ENCODE assay signal across 15 cellular contexts in genomic region chr4:150679018-150679766, GRCh38.
A peak's percentile ranks its signal among the peaks of the same experiment; 100 is the strongest.
DNase-seq lines count a peak whose midpoint lies in the region; ATAC-seq and TF ChIP-seq lines count a peak whose summit lies in the region.
"Had no signal": no experiment of that assay in that cellular context is flagged by ENCODE, and none has a peak within 500 bp of the region (broad histone marks: within the 10 kb centered on the region; RNA-seq: fewer than 3 reads in every experiment).

No MANE protein-coding gene starts in this region.

- no peak overlapping the region for H3K4me3 ChIP-seq in astrocyte of the spinal cord (ENCODE audit: low read depth, low read length)
- H3K4me3 ChIP-seq in tibial artery, result no peak overlapping the region
- H3K4me3 ChIP-seq: gastrocnemius medialis, testis had no signal

- CTCF ChIA-PET in activated CD8-positive, alpha-beta T cell treated with anti-CD3 and anti-CD28 coated beads, Interleukin-2, amount 10 ng/mL, durations not matched to agents 7 days and 5 days (lab: Charles Lee), result no interaction called here

- H3K36me3 ChIP-seq in tibial artery, result no peaks in the 10 kb centered on the region
- H3K36me3 ChIP-seq: gastrocnemius medialis had no signal

- H3K9me3 ChIP-seq in tibial artery, result no peaks in the 10 kb centered on the region
- H3K9me3 ChIP-seq: gastrocnemius medialis, testis had no signal

- TF ChIP-seq CTCF in HFFc6 (IDR thresholded peaks at IDR 0.05) (no peak), astrocyte of the spinal cord (IDR thresholded peaks at IDR 0.05; ENCODE audit: low read depth, low read length) (no peak), glutamatergic neuron (IDR thresholded peaks at IDR 0.05; ENCODE audit: partially characterized antibody, unreplicated experiment) (no peak), progenitor cell of endocrine pancreas (IDR thresholded peaks at IDR 0.05; ENCODE audit: unreplicated experiment) (no peak), tibial artery (IDR thresholded peaks at IDR 0.05) (no peak)

- H3K4me1 Mint-ChIP-seq in HFFc6 (ENCODE audit: low read depth) (peaks cover 23% of the 10 kb centered on the region), glutamatergic neuron (ENCODE audit: low read depth, unreplicated experiment) (peaks cover 23% of the 10 kb centered on the region), progenitor cell of endocrine pancreas (ENCODE audit: low read depth) (peaks cover 24% of the 10 kb centered on the region)
- no peaks in the 10 kb centered on the region for H3K4me1 Mint-ChIP-seq in activated CD8-positive, alpha-beta T cell treated with anti-CD3 and anti-CD28 coated beads, Interleukin-2, amount 10 ng/mL, durations not matched to agents 7 days and 5 days (ENCODE audit: low read depth)
- H3K4me1 Mint-ChIP-seq: activated CD4-positive, alpha-beta memory T cell treated with anti-CD3 and anti-CD28 coated beads, Interleukin-2, amount 10 ng/mL, durations not matched to agents 7 days and 5 days had no signal

- intact Hi-C loops in tibial artery (cut with DNase I; ENCODE audit: low total_unique reads), result no loop called here

- no peaks in the 10 kb centered on the region for H3K27me3 Mint-ChIP-seq in HFFc6 (ENCODE audit: insufficient read depth)
- no peaks in the 10 kb centered on the region for H3K27me3 Mint-ChIP-seq in glutamatergic neuron (ENCODE audit: unreplicated experiment)
- H3K27me3 Mint-ChIP-seq in progenitor cell of endocrine pancreas, result no peaks in the 10 kb centered on the region
- no peaks in the 10 kb centered on the region for H3K27me3 Mint-ChIP-seq in activated CD8-positive, alpha-beta T cell treated with anti-CD3 and anti-CD28 coated beads, Interleukin-2, amount 10 ng/mL, durations not matched to agents 7 days and 5 days (ENCODE audit: low read depth)
- H3K27me3 Mint-ChIP-seq: activated CD4-positive, alpha-beta memory T cell treated with anti-CD3 and anti-CD28 coated beads, Interleukin-2, amount 10 ng/mL, durations not matched to agents 7 days and 5 days; CD4-positive, alpha-beta T cell had no signal

- POLR2A ChIA-PET in activated CD8-positive, alpha-beta T cell treated with anti-CD3 and anti-CD28 coated beads, Interleukin-2, amount 10 ng/mL, durations not matched to agents 7 days and 5 days (lab: Charles Lee), result no interaction called here

- in situ Hi-C loops in astrocyte of the spinal cord (cut with HindIII; ENCODE audit: low sequenced_read_pairs), result no loop called here

- no peak for DNase-seq in HFFc6
- DNase-seq in astrocyte of the spinal cord (ENCODE audit: low read depth, low spot score), result peak; percentile 14
- no peak for DNase-seq in glutamatergic neuron
- DNase-seq in progenitor cell of endocrine pancreas (ENCODE audit: low spot score, unreplicated experiment), result no peak
- no peak for DNase-seq in tibial artery
- no peak for DNase-seq in activated CD8-positive, alpha-beta T cell treated with anti-CD3 and anti-CD28 coated beads, Interleukin-2, amount 10 ng/mL, durations not matched to agents 7 days and 5 days
- DNase-seq in ecto neural progenitor cell (ENCODE audit: low spot score), result no peak
- DNase-seq: activated CD4-positive, alpha-beta memory T cell treated with anti-CD3 and anti-CD28 coated beads, Interleukin-2, amount 10 ng/mL, durations not matched to agents 7 days and 5 days; CD4-positive, alpha-beta T cell; effector CD4-positive, alpha-beta T cell; gastrocnemius medialis; islet precursor cell; NCI-H2171 treated with DMSO at 0.1 percent for 48 hours; Right ventricle myocardium superior; testis had no signal

- H3K9me3 Mint-ChIP-seq in HFFc6, result no peaks in the 10 kb centered on the region
- peaks cover 5% of the 10 kb centered on the region for H3K9me3 Mint-ChIP-seq in glutamatergic neuron (ENCODE audit: unreplicated experiment)
- no peaks in the 10 kb centered on the region for H3K9me3 Mint-ChIP-seq in progenitor cell of endocrine pancreas (ENCODE audit: low read depth)
- H3K9me3 Mint-ChIP-seq in activated CD8-positive, alpha-beta T cell treated with anti-CD3 and anti-CD28 coated beads, Interleukin-2, amount 10 ng/mL, durations not matched to agents 7 days and 5 days (ENCODE audit: insufficient read depth), result no peaks in the 10 kb centered on the region
- H3K9me3 Mint-ChIP-seq: activated CD4-positive, alpha-beta memory T cell treated with anti-CD3 and anti-CD28 coated beads, Interleukin-2, amount 10 ng/mL, durations not matched to agents 7 days and 5 days; CD4-positive, alpha-beta T cell had no signal

- H3K27ac ChIP-seq in tibial artery, result no peak overlapping the region
- H3K27ac ChIP-seq: gastrocnemius medialis, testis had no signal

- H3K4me1 ChIP-seq in tibial artery, result no peaks in the 10 kb centered on the region
- H3K4me1 ChIP-seq: gastrocnemius medialis, testis had no signal

- no peaks in the 10 kb centered on the region for H3K27me3 ChIP-seq in tibial artery
- H3K27me3 ChIP-seq: gastrocnemius medialis, testis had no signal

- H3K36me3 Mint-ChIP-seq in HFFc6 (ENCODE audit: low read depth), result no peaks in the 10 kb centered on the region
- no peaks in the 10 kb centered on the region for H3K36me3 Mint-ChIP-seq in glutamatergic neuron (ENCODE audit: unreplicated experiment)
- H3K36me3 Mint-ChIP-seq in progenitor cell of endocrine pancreas (ENCODE audit: insufficient read depth), result no peaks in the 10 kb centered on the region
- H3K36me3 Mint-ChIP-seq in activated CD8-positive, alpha-beta T cell treated with anti-CD3 and anti-CD28 coated beads, Interleukin-2, amount 10 ng/mL, durations not matched to agents 7 days and 5 days (ENCODE audit: low read depth), result peaks cover 3% of the 10 kb centered on the region

- no peak for ATAC-seq in activated CD8-positive, alpha-beta T cell treated with anti-CD3 and anti-CD28 coated beads, Interleukin-2, amount 10 ng/mL, durations not matched to agents 7 days and 5 days
- ATAC-seq: gastrocnemius medialis had no signal

- H3K27ac Mint-ChIP-seq in HFFc6 (peak overlapping the region; percentile 89), glutamatergic neuron (ENCODE audit: unreplicated experiment) (peak overlapping the region; percentile 75), progenitor cell of endocrine pancreas (peak overlapping the region; percentile 29)
- H3K27ac Mint-ChIP-seq in activated CD8-positive, alpha-beta T cell treated with anti-CD3 and anti-CD28 coated beads, Interleukin-2, amount 10 ng/mL, durations not matched to agents 7 days and 5 days, result no peak overlapping the region
- H3K27ac Mint-ChIP-seq: activated CD4-positive, alpha-beta memory T cell treated with anti-CD3 and anti-CD28 coated beads, Interleukin-2, amount 10 ng/mL, durations not matched to agents 7 days and 5 days; CD4-positive, alpha-beta T cell had no signal

- H3K4me3 Mint-ChIP-seq in HFFc6, result peak overlapping the region; percentile 88
- peak overlapping the region; percentile 70 for H3K4me3 Mint-ChIP-seq in glutamatergic neuron (ENCODE audit: unreplicated experiment)
- H3K4me3 Mint-ChIP-seq in progenitor cell of endocrine pancreas (ENCODE audit: low read depth), result no peak overlapping the region
- no peak overlapping the region for H3K4me3 Mint-ChIP-seq in activated CD8-positive, alpha-beta T cell treated with anti-CD3 and anti-CD28 coated beads, Interleukin-2, amount 10 ng/mL, durations not matched to agents 7 days and 5 days
- H3K4me3 Mint-ChIP-seq: activated CD4-positive, alpha-beta memory T cell treated with anti-CD3 and anti-CD28 coated beads, Interleukin-2, amount 10 ng/mL, durations not matched to agents 7 days and 5 days; CD4-positive, alpha-beta T cell had no signal

Comparison
In these comparisons a context has a peak if more than half of its experiments do, and no peak if none do; other contexts are left out.
1. H3K4me3 Mint-ChIP-seq: peak in HFFc6 (single experiment) and glutamatergic neuron (single experiment); none in progenitor cell of endocrine pancreas (single experiment) and activated CD8-positive, alpha-beta T cell treated with anti-CD3 and anti-CD28 coated beads, Interleukin-2, amount 10 ng/mL, durations not matched to agents 7 days and 5 days (single experiment).